Comparison of ENCODE assay signal across 15 cellular contexts in genomic region chrX:152895724-152896420, GRCh38. TPM values are rescaled to one million over a fixed set of nuclear protein-coding genes. Genes with fewer than 3 reads are reported as not detected.
DNase-seq lines count a peak whose midpoint lies in the region; ATAC-seq and TF ChIP-seq lines count a peak whose summit lies in the region.
"Had no signal": no experiment of that assay in that cellular context is flagged by ENCODE, and none has a peak within 500 bp of the region (broad histone marks: within the 10 kb centered on the region; RNA-seq: fewer than 3 reads in every experiment).

No MANE protein-coding gene starts in this region.

- H3K4me3 ChIP-seq in SJSA1 = no peak overlapping the region
- H3K4me3 ChIP-seq in spleen = no peak overlapping the region
- H3K4me3 ChIP-seq: cardiac muscle cell, upper lobe of left lung had no signal

- no peak for ATAC-seq in GM18511 (IDR thresholded peaks at IDR 0.05; ENCODE audit: unreplicated experiment)
- ATAC-seq: effector memory CD8-positive, alpha-beta T cell had no signal

- intact Hi-C loops in spleen (cut with DNase I; ENCODE audit: low total_unique reads) = no loop called here

- H3K27me3 ChIP-seq in SJSA1 (replicated peaks) (no peaks in the 10 kb centered on the region), spleen (replicated peaks in 1 of 7) (peaks cover 0 to 61% (median 15%) of the 10 kb centered on the region in 7 donors)
- H3K27me3 ChIP-seq: cardiac muscle cell, upper lobe of left lung had no signal

- H3K9me3 Mint-ChIP-seq in HFFc6 = no peaks in the 10 kb centered on the region
- H3K9me3 Mint-ChIP-seq: effector memory CD8-positive, alpha-beta T cell had no signal

- peaks cover 13% of the 10 kb centered on the region for H3K27me3 Mint-ChIP-seq in HFFc6 (ENCODE audit: insufficient read depth)

- peak overlapping the region; percentile 41 for H3K27ac Mint-ChIP-seq in HFFc6
- H3K27ac Mint-ChIP-seq: activated naive CD8-positive, alpha-beta T cell; effector memory CD8-positive, alpha-beta T cell; naive B cell had no signal

- no peak for TF ChIP-seq POLR2A in spleen (IDR thresholded peaks at IDR 0.05)

- DNase-seq in HFFc6 = no peak
- peak; percentile 44 to 49 for DNase-seq in SJSA1 (ENCODE audit: low read depth in 1 of 2, low spot score in 2 of 2)
- peak; percentile 30 for DNase-seq in glomerular visceral epithelial cell (ENCODE audit: extremely low spot score)
- peak; percentile 71 for DNase-seq in spleen
- DNase-seq in NOMO-1 treated with DMSO at 0.1 percent for 48 hours (lab: John Stamatoyannopoulos, UW; ENCODE audit: unreplicated experiment) = no peak
- DNase-seq in nucleus accumbens (lab: John Stamatoyannopoulos, UW) = no peak
- DNase-seq in inferior parietal cortex (ENCODE audit: extremely low spot score) = no peak
- DNase-seq: effector memory CD8-positive, alpha-beta T cell; naive B cell; NCI-H1105 treated with DMSO at 0.1 percent for 48 hours; stimulated activated CD4-positive, alpha-beta T cell treated with anti-CD3 and anti-CD28 coated beads, Interleukin-2, amount 100 ng/mL, for 48 hours had no signal

- H3K36me3 Mint-ChIP-seq in HFFc6 (ENCODE audit: low read depth) = no peaks in the 10 kb centered on the region
- H3K36me3 Mint-ChIP-seq: activated naive CD8-positive, alpha-beta T cell; naive B cell had no signal

- H3K36me3 ChIP-seq in SJSA1 (no peaks in the 10 kb centered on the region), spleen (no peaks in the 10 kb centered on the region)
- H3K36me3 ChIP-seq: cardiac muscle cell, upper lobe of left lung had no signal

- TF ChIP-seq CTCF in HFFc6 (IDR thresholded peaks at IDR 0.05) (no peak), spleen (IDR thresholded peaks at IDR 0.05 in 8 of 11, conservative IDR thresholded peaks at IDR 0.05 in 3 of 11) (no peak)

- peaks cover 21% of the 10 kb centered on the region for H3K4me1 Mint-ChIP-seq in HFFc6 (ENCODE audit: low read depth)

- no peaks in the 10 kb centered on the region for H3K9me3 ChIP-seq in SJSA1 (replicated peaks)
- no peaks in the 10 kb centered on the region for H3K9me3 ChIP-seq in spleen
- H3K9me3 ChIP-seq: upper lobe of left lung had no signal

- no peak overlapping the region for H3K4me3 Mint-ChIP-seq in HFFc6

- peak overlapping the region; percentile 69 for H3K27ac ChIP-seq in SJSA1
- no peak overlapping the region for H3K27ac ChIP-seq in spleen
- H3K27ac ChIP-seq: cardiac muscle cell, upper lobe of left lung had no signal

- H3K4me1 ChIP-seq in SJSA1 (replicated peaks) = peaks cover 32% of the 10 kb centered on the region
- H3K4me1 ChIP-seq in spleen = peaks cover 0 to 4% (median 0%) of the 10 kb centered on the region in 6 donors

- WGBS in spleen, 5 donors = 76 to 100% (median 93%) methylated on average over 1 to 8 of the region's 8 CpGs

RNA-seq across cellular contexts. Expression of gene ZNF185, which starts 2.0 kb away (rescaled TPM):
- 1 to 10 TPM; 1.1 to 2.4 (median 1.4) TPM for total RNA-seq in HFFc6 (2021; fragmentation: NEBNext Ultra II Directional; extraction: Animal tissue kit (Norgen Biotek cat#: 25700))
- 9.8 and 10.1 TPM in 2 replicates for total RNA-seq in SJSA1 (2014; rRNA removed; shearing (Covaris generic))
- total RNA-seq in spleen = 10 to 100 TPM in 3 of 7 donors, 1 to 10 TPM in 4; 6.6 to 13.8 (median 8.3) TPM
- 1 to 10 TPM; 2.0 to 2.7 (median 2.4) TPM for polyA plus RNA-seq in spleen

Comparison
In these comparisons a context has a peak if more than half of its experiments do, and no peak if none do; other contexts are left out.
1. DNase-seq: peak in SJSA1 (2 of 2), glomerular visceral epithelial cell (single experiment) and spleen (single experiment); none in HFFc6 (single experiment), NOMO-1 treated with DMSO at 0.1 percent for 48 hours (single experiment), nucleus accumbens (0 of 56) and inferior parietal cortex (single experiment).